1 cellular context compared by ENCODE assay signal in genomic region chr16:67541391-67542263, GRCh38.
A peak's percentile ranks its signal among the peaks of the same experiment; 100 is the strongest.
TF ChIP-seq lines count a peak whose summit lies in the region.

No MANE protein-coding gene starts in this region.

TF ChIP-seq in HepG2, 621 proteins besides CTCF, POLR2A, EP300 and RAD21:
- no peak for TF ChIP-seq NR2F6 (IDR thresholded peaks at IDR 0.05)
- TF ChIP-seq NR2F6 (CRISPR knock-in tag; IDR thresholded peaks at IDR 0.05) = no peak
- peak; percentile 70 for TF ChIP-seq AGO2 (optimal IDR thresholded peaks at IDR 0.05; ENCODE audit: low read depth, low read length)
